Comparison of ENCODE assay signal across 10 cellular contexts in the genomic region with DNA sequence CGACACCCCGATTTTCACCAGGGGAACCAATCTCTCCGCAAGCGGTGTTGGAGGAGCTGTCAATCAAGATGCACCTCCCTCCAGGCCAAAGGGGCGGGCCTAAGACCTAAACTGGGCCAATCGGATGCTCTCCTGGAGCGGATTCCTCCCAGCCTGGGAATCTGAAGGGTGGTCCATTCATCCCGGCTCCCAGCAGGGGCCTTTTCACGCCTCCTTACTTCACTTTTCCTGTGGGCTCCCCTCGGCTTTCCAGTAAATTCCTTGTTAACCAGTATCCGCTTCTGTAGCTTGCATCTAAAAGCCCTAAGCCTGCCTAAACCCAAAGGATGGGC. TPM values are rescaled to one million over a fixed set of nuclear protein-coding genes. Genes with fewer than 3 reads are reported as not detected.
DNase-seq lines count a peak whose midpoint lies in the region; ATAC-seq and TF ChIP-seq lines count a peak whose summit lies in the region.
"Had no signal": no experiment of that assay in that cellular context is flagged by ENCODE, and none has a peak within 500 bp of the region (broad histone marks: within the 10 kb centered on the region; RNA-seq: fewer than 3 reads in every experiment).

No MANE protein-coding gene starts in this region.

- H3K27ac ChIP-seq in left ventricle myocardium inferior (replicated peaks): no peak overlapping the region
- H3K27ac ChIP-seq in CD4-positive, alpha-beta memory T cell (ENCODE audit: low read depth, low read length): no peak overlapping the region
- H3K27ac ChIP-seq: WERI-Rb-1 had no signal

- H3K27me3 Mint-ChIP-seq in T-cell: peaks cover 0 to 2% of the 10 kb centered on the region in 2 donors
- H3K27me3 Mint-ChIP-seq in CD4-positive, alpha-beta memory T cell: no peaks in the 10 kb centered on the region

- no peaks in the 10 kb centered on the region for H3K36me3 ChIP-seq in left ventricle myocardium inferior
- no peaks in the 10 kb centered on the region for H3K36me3 ChIP-seq in CD4-positive, alpha-beta memory T cell (ENCODE audit: insufficient read depth, low read length)
- H3K36me3 ChIP-seq: WERI-Rb-1 had no signal

- H3K27me3 ChIP-seq in left ventricle myocardium inferior (ENCODE audit: low read depth): peaks cover 4% of the 10 kb centered on the region
- no peaks in the 10 kb centered on the region for H3K27me3 ChIP-seq in CD4-positive, alpha-beta memory T cell (ENCODE audit: insufficient read depth, low read length)

- ATAC-seq in left ventricle myocardium superior (peak; percentile 22), T-cell (replicated peaks in 1 of 4) (no peak), GM21526 (IDR thresholded peaks at IDR 0.05; ENCODE audit: low FRiP score, unreplicated experiment) (no peak), GM19395 (IDR thresholded peaks at IDR 0.05; ENCODE audit: unreplicated experiment) (no peak), HG02798 (IDR thresholded peaks at IDR 0.05; ENCODE audit: poor library complexity, unreplicated experiment) (no peak)

- intact Hi-C loops in left ventricle myocardium superior (cut with micrococcal nuclease) (no loop called here), left ventricle myocardium inferior (cut with micrococcal nuclease) (no loop called here)
- intact Hi-C loops in CD4-positive, alpha-beta memory T cell (cut with micrococcal nuclease): no loop called here

- no peaks in the 10 kb centered on the region for H3K9me3 ChIP-seq in left ventricle myocardium inferior (replicated peaks)
- H3K9me3 ChIP-seq in CD4-positive, alpha-beta memory T cell (ENCODE audit: control insufficient read depth in 1 of 2, low read length in 2 of 2): no peaks in the 10 kb centered on the region

- no peaks in the 10 kb centered on the region for H3K9me3 Mint-ChIP-seq in T-cell
- H3K9me3 Mint-ChIP-seq in CD4-positive, alpha-beta memory T cell: no peaks in the 10 kb centered on the region

- no peak for TF ChIP-seq CTCF in left ventricle myocardium inferior (IDR thresholded peaks at IDR 0.05; ENCODE audit: borderline replicate concordance)

- peaks cover 4% of the 10 kb centered on the region for H3K36me3 Mint-ChIP-seq in T-cell
- no peaks in the 10 kb centered on the region for H3K36me3 Mint-ChIP-seq in CD4-positive, alpha-beta memory T cell

- no peaks in the 10 kb centered on the region for H3K4me1 ChIP-seq in left ventricle myocardium inferior
- H3K4me1 ChIP-seq in CD4-positive, alpha-beta memory T cell (ENCODE audit: insufficient read depth, low read length): peaks cover 30% of the 10 kb centered on the region

- CTCF ChIA-PET in T-cell (lab: Charles Lee): no interaction called here
- CTCF ChIA-PET in CD4-positive, alpha-beta memory T cell (lab: Charles Lee; ENCODE audit: partially characterized antibody): interaction anchor here (0.6 kb wide), 1 partner anchor 12 kb away, joined by 4 read pairs; no protein-coding TSS in a partner anchor

- no peak overlapping the region for H3K4me3 ChIP-seq in left ventricle myocardium inferior
- no peak overlapping the region for H3K4me3 ChIP-seq in CD4-positive, alpha-beta memory T cell (ENCODE audit: low read length in 2 of 2)

- peak overlapping the region; percentile 87 to 88 for H3K27ac Mint-ChIP-seq in T-cell
- H3K27ac Mint-ChIP-seq in CD4-positive, alpha-beta memory T cell: peak overlapping the region in 2 of 7 donors; percentile 15 to 67

- DNase-seq in left ventricle myocardium superior (no peak), left ventricle myocardium inferior (no peak), T-cell (no peak), iPS-NIHi11 (ENCODE audit: low spot score) (peak; percentile 93)
- DNase-seq in CD4-positive, alpha-beta memory T cell: no peak
- DNase-seq: WERI-Rb-1 had no signal

- H3K4me1 Mint-ChIP-seq in T-cell: peaks cover 25 to 39% (median 33%) of the 10 kb centered on the region in 3 donors
- H3K4me1 Mint-ChIP-seq in CD4-positive, alpha-beta memory T cell: peaks cover 12 to 34% (median 19%) of the 10 kb centered on the region in 4 donors

- POLR2A ChIA-PET in T-cell (lab: Charles Lee): no interaction called here
- POLR2A ChIA-PET in CD4-positive, alpha-beta memory T cell (lab: Charles Lee; ENCODE audit: partially characterized antibody): no interaction called here

- H3K4me3 Mint-ChIP-seq in T-cell: no peak overlapping the region
- peak overlapping the region in 1 of 8 donors; percentile 45 for H3K4me3 Mint-ChIP-seq in CD4-positive, alpha-beta memory T cell

RNA-seq across cellular contexts. Expression of a gene that starts 17.1 kb away (rescaled TPM):
- total RNA-seq in left ventricle myocardium superior: 1.7 TPM
- total RNA-seq in left ventricle myocardium inferior: 2.3 TPM
- 10 to 100 TPM in 3 of 5 donors, 1 to 10 TPM in 2; 3.1 to 21.7 (median 15.6) TPM for total RNA-seq in T-cell
- 10 to 100 TPM; 11.7 to 13.6 TPM for total RNA-seq in CD4-positive, alpha-beta memory T cell
- polyA plus RNA-seq in CD4-positive, alpha-beta memory T cell: 10 to 100 TPM; 15.0 to 16.5 TPM
- polyA plus RNA-seq: aorta had no signal

RNA-seq across cellular contexts. Expression of a gene that starts 45.1 kb away (rescaled TPM):
- total RNA-seq in left ventricle myocardium superior (0.42 TPM), left ventricle myocardium inferior (0.44 TPM), T-cell (1 to 10 TPM; 1.1 to 3.7 (median 1.6) TPM)
- 1 to 10 TPM; 1.2 to 1.4 TPM for total RNA-seq in CD4-positive, alpha-beta memory T cell
- polyA plus RNA-seq in CD4-positive, alpha-beta memory T cell: 1 to 10 TPM in 1 of 2 donors, under 1 TPM in 1; 0.55 to 1.3 TPM
